Comparison of ENCODE assay signal across 8 cellular contexts in genomic region chr1:117368116-117369108, GRCh38. TPM values are rescaled to one million over a fixed set of nuclear protein-coding genes. Genes with fewer than 3 reads are reported as not detected.
A peak's percentile ranks its signal among the peaks of the same experiment; 100 is the strongest.
DNase-seq lines count a peak whose midpoint lies in the region; TF ChIP-seq lines count a peak whose summit lies in the region.

No MANE protein-coding gene starts in this region.

- TF ChIP-seq CTCF in endothelial cell (IDR thresholded peaks at IDR 0.05; ENCODE audit: unreplicated experiment) (no peak), neural cell (IDR thresholded peaks at IDR 0.05; ENCODE audit: poor library complexity, severe bottlenecking) (no peak)

- H3K27ac ChIP-seq in GM23248 (peak overlapping the region; percentile 77; the same call in 1 of the 2 replicates), SJCRH30 (peak overlapping the region; percentile 90; the same call in 1 of the 2 replicates), neural cell (ENCODE audit: low read length) (no peak overlapping the region)

- in situ Hi-C loops in GM23248 (cut with MboI), result no loop called here

- peaks cover 4% of the 10 kb centered on the region for H3K9me3 Mint-ChIP-seq in endothelial cell (ENCODE audit: unreplicated experiment)

- peak overlapping the region; percentile 86 for H3K9ac ChIP-seq in GM23248
- peak overlapping the region; percentile 83 for H3K9ac ChIP-seq in neural cell (ENCODE audit: low read length)

- peaks cover 13% of the 10 kb centered on the region for H3F3A ChIP-seq in GM23248 (ENCODE audit: insufficient read depth)
- peaks cover 5% of the 10 kb centered on the region for H3F3A ChIP-seq in neural cell (ENCODE audit: insufficient read depth, low read length, poor library complexity, severe bottlenecking)

- H2AFZ ChIP-seq in GM23248, result peak overlapping the region; percentile 89
- H2AFZ ChIP-seq in neural cell (ENCODE audit: low read depth, low read length), result no peak overlapping the region

- H3K9me2 ChIP-seq in GM23248 (ENCODE audit: insufficient read depth) (no peaks in the 10 kb centered on the region), neural cell (ENCODE audit: insufficient read depth, low read length) (no peaks in the 10 kb centered on the region)

- H3K4me2 ChIP-seq in GM23248 (ENCODE audit: unreplicated experiment), result peak overlapping the region; percentile 99
- H3K4me2 ChIP-seq in neural cell (ENCODE audit: low read length), result peak overlapping the region; percentile 98

- peak; percentile 17 for DNase-seq in DMS53 (lab: John Stamatoyannopoulos, UW)
- DNase-seq in DMS53 treated with DMSO at 0.1 percent for 48 hours (lab: John Stamatoyannopoulos, UW; ENCODE audit: unreplicated experiment), result no peak
- peak; percentile 67 for DNase-seq in GM23248
- DNase-seq in SJCRH30, result peak in 1 of 2 experiments; percentile 56
- no peak for DNase-seq in endothelial cell (ENCODE audit: low spot score)
- no peak for DNase-seq in amniotic stem cell (lab: John Stamatoyannopoulos, UW)
- no peak for DNase-seq in GOT3 (lab: John Stamatoyannopoulos, UW)

- WGBS in GM23248 (ENCODE audit: low coverage in 1 of 2, low lambda C conversion rate in 2 of 2, missing lambda C conversion rate in 2 of 2), 2 experiments, result 1% methylated on average over 19 of the region's 19 CpGs

- no peaks in the 10 kb centered on the region for H3K27me3 ChIP-seq in GM23248 (replicated peaks; ENCODE audit: insufficient read depth)
- H3K27me3 ChIP-seq in SJCRH30, result no peaks in the 10 kb centered on the region
- no peaks in the 10 kb centered on the region for H3K27me3 ChIP-seq in neural cell (ENCODE audit: insufficient read depth, low read depth, low read length)

- peaks cover 8% of the 10 kb centered on the region for H3K36me3 Mint-ChIP-seq in endothelial cell (ENCODE audit: low read depth, unreplicated experiment)

- H3K4me3 ChIP-seq in GM23248, result peak overlapping the region; percentile 95
- H3K4me3 ChIP-seq in SJCRH30, result peak overlapping the region; percentile 73
- peak overlapping the region; percentile 79 for H3K4me3 ChIP-seq in neural cell (ENCODE audit: low read length)

- TF ChIP-seq EP300 in neural cell (conservative IDR thresholded peaks at IDR 0.05; ENCODE audit: poor library complexity, severe bottlenecking), result no peak

- H3K36me3 ChIP-seq in GM23248 (ENCODE audit: low read depth) (no peaks in the 10 kb centered on the region), SJCRH30 (no peaks in the 10 kb centered on the region), neural cell (ENCODE audit: insufficient read depth, low read length) (no peaks in the 10 kb centered on the region)

- H3K4me1 Mint-ChIP-seq in endothelial cell (ENCODE audit: unreplicated experiment), result peaks cover 41% of the 10 kb centered on the region

- peak overlapping the region; percentile 95 for H3K4me3 Mint-ChIP-seq in endothelial cell (ENCODE audit: unreplicated experiment)

- H3K4me1 ChIP-seq in GM23248 (ENCODE audit: insufficient read depth) (peaks cover 44% of the 10 kb centered on the region), SJCRH30 (peaks cover 10% of the 10 kb centered on the region)

- H3K27me3 Mint-ChIP-seq in endothelial cell (ENCODE audit: unreplicated experiment), result peaks cover 13% of the 10 kb centered on the region

- peak overlapping the region; percentile 84 for H3K27ac Mint-ChIP-seq in endothelial cell (ENCODE audit: unreplicated experiment)

- H3K9me3 ChIP-seq in GM23248 (ENCODE audit: low read depth), result no peaks in the 10 kb centered on the region
- no peaks in the 10 kb centered on the region for H3K9me3 ChIP-seq in SJCRH30 (replicated peaks)
- no peaks in the 10 kb centered on the region for H3K9me3 ChIP-seq in neural cell (ENCODE audit: low read length)

- H4K20me1 ChIP-seq in GM23248 (ENCODE audit: insufficient read depth) (peaks cover 10% of the 10 kb centered on the region; the same call in 1 of the 2 replicates), neural cell (ENCODE audit: insufficient read depth) (no peaks in the 10 kb centered on the region)

- TF ChIP-seq RAD21 in neural cell (conservative IDR thresholded peaks at IDR 0.05), result no peak

- H3K79me2 ChIP-seq in GM23248 (ENCODE audit: insufficient read depth) (peaks cover 78% of the 10 kb centered on the region), neural cell (replicated peaks; ENCODE audit: insufficient read depth, low read length) (peaks cover 59% of the 10 kb centered on the region)

TF ChIP-seq in neural cell, 6 proteins besides CTCF, POLR2A, EP300 and RAD21:
- no peak for TF ChIP-seq EZH2 (IDR thresholded peaks at IDR 0.05; ENCODE audit: borderline replicate concordance, insufficient read depth, low read length, poor library complexity, severe bottlenecking)
- TF ChIP-seq REST (IDR thresholded peaks at IDR 0.05; ENCODE audit: borderline replicate concordance), result no peak
- no peak for TF ChIP-seq POLR2AphosphoS5 (IDR thresholded peaks at IDR 0.05)
- TF ChIP-seq TAF1 (IDR thresholded peaks at IDR 0.05; ENCODE audit: low read depth), result no peak
- no peak for TF ChIP-seq MXI1 (conservative IDR thresholded peaks at IDR 0.05; ENCODE audit: poor library complexity, severe bottlenecking)
- no peak for TF ChIP-seq SMC3 (conservative IDR thresholded peaks at IDR 0.05; ENCODE audit: poor library complexity)
TF ChIP-seq in neural cell: peak in this region for 0.

RNA-seq across cellular contexts. Expression of gene MAN1A2, which starts 1.2 kb away (rescaled TPM):
- total RNA-seq in GM23248 (2014; rRNA removed; shearing (Covaris generic)), result 44.9 and 48.1 TPM in 2 replicates
- polyA plus RNA-seq in GM23248 (2016; fragmentation: Nextera tagmentation; extraction: Ambion mirVana), result 21.1 and 22.8 TPM in 2 replicates
- total RNA-seq in SJCRH30 (2014; rRNA removed; shearing (Covaris generic)), result 68.0 and 74.2 TPM in 2 replicates
- 36.4 TPM for total RNA-seq in endothelial cell (ENCODE audit: unreplicated experiment)
- polyA plus RNA-seq in neural cell, result 25.0 and 27.0 TPM in 2 replicates
- 95.9 and 98.2 TPM in 2 replicates for polyA minus RNA-seq in neural cell

Comparison
In these comparisons a context has a peak if more than half of its experiments do, and no peak if none do; other contexts are left out.
1. DNase-seq: peak in DMS53 (single experiment) and GM23248 (single experiment); none in DMS53 treated with DMSO at 0.1 percent for 48 hours (single experiment), endothelial cell (single experiment), amniotic stem cell (single experiment) and GOT3 (single experiment).
2. Peak in every context shown above with its lines, with median percentiles within 50 percentile points of each other: H3K4me3 ChIP-seq.